23 cellular contexts compared by ENCODE assay signal in the genomic region with DNA sequence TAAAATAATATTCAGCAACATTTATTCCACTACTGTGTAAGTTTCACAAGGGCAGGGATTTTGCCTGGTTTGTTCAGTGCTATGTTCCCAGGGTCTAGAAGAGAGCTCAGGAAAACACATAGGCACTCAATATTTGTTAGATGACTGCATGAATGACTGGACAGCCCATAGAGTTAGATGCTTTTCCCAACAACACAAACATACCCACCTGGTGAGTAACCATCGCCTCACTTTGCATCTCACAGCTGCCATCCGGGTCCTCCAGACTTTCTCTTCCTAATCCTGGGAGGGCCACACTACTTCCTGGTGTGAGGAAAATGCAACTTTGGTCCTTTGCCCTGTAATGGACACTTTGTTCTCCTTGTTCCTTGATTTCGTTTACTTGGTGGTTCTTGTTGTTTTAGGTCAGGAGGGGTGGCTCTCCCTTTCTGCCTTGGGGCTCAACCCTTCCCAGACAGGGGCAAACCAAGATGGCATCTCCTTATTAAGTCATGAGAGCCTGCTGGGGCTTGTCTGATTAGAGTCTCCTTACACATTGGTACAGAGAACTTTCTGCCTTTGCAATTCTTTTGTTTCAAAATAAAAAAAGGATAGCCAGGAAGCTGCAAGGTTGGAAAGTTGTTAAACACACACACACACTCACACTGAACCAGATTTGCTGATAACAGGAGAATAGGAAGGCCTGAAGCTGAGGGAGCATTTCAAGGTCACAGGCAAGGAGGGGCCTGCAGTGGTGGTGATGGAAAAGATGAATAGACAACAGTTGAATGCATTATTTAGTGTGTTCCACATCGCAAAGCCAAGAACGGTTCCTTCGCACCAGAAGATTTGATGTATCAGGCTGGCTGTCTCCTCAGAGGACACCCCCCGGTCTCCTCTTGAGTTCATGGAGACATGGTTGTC.
A peak's percentile ranks its signal among the peaks of the same experiment; 100 is the strongest.
DNase-seq lines count a peak whose midpoint lies in the region; ATAC-seq, FAIRE-seq and TF ChIP-seq lines count a peak whose summit lies in the region.
"Had no signal": no experiment of that assay in that cellular context is flagged by ENCODE, and none has a peak within 500 bp of the region (broad histone marks: within the 10 kb centered on the region; RNA-seq: fewer than 3 reads in every experiment).

No MANE protein-coding gene starts in this region.

- H2AFZ ChIP-seq in mammary epithelial cell (ENCODE audit: low read depth, low read length): peak overlapping the region; percentile 68
- H2AFZ ChIP-seq in K562 (ENCODE audit: low read depth, low read length): no peak overlapping the region

- TF ChIP-seq CTCF in mammary epithelial cell (conservative IDR thresholded peaks at IDR 0.05 in 1 of 2, IDR thresholded peaks at IDR 0.05 in 1 of 2; ENCODE audit: extremely low read depth in 1 of 2, insufficient read depth in 1 of 2, low read depth in 1 of 2, low read length in 2 of 2) (no peak), breast epithelium (IDR thresholded peaks at IDR 0.05) (no peak), K562 (IDR thresholded peaks at IDR 0.05 in 2 of 3, conservative IDR thresholded peaks at IDR 0.05 in 1 of 3; ENCODE audit: insufficient read depth in 2 of 3, low read depth in 1 of 3, low read length in 3 of 3) (no peak), mesothelial cell of epicardium (IDR thresholded peaks at IDR 0.05; ENCODE audit: unreplicated experiment) (no peak), type B pancreatic cell (conservative IDR thresholded peaks at IDR 0.05) (no peak), right atrium auricular region (IDR thresholded peaks at IDR 0.05) (no peak)

- H4K20me1 ChIP-seq in mammary epithelial cell (ENCODE audit: insufficient read depth, low read length) (no peaks in the 10 kb centered on the region), K562 (replicated peaks; ENCODE audit: control insufficient read depth, insufficient read depth, low read length) (no peaks in the 10 kb centered on the region)

- H3K4me2 ChIP-seq in mammary epithelial cell (ENCODE audit: insufficient read depth, low read depth, low read length) (peak overlapping the region; percentile 6), K562 (ENCODE audit: insufficient read depth, low read length) (no peak overlapping the region)

- in situ Hi-C loops in mammary epithelial cell (cut with MboI; ENCODE audit: low sequenced_read_pairs in 2 of 2): loop anchor here in 1 of 2 donors (25.0 kb wide), 1 partner anchor 230 kb away; no protein-coding TSS in a partner anchor
- in situ Hi-C loops in K562 (cut with MboI): no loop called here

- no peaks in the 10 kb centered on the region for H3K79me2 ChIP-seq in mammary epithelial cell (ENCODE audit: insufficient read depth, low read length)
- no peaks in the 10 kb centered on the region for H3K79me2 ChIP-seq in K562 (ENCODE audit: control insufficient read depth, insufficient read depth, low read length)

- dilution Hi-C loops in mammary epithelial cell (cut with HindIII; ENCODE audit: low sequenced_read_pairs): no loop called here

- H3K9me3 ChIP-seq in mammary epithelial cell (replicated peaks; ENCODE audit: insufficient read depth, low read length) (no peaks in the 10 kb centered on the region), breast epithelium (no peaks in the 10 kb centered on the region), K562 (replicated peaks; ENCODE audit: control insufficient read depth, insufficient read depth, low read depth, low read length) (no peaks in the 10 kb centered on the region), right atrium auricular region (no peaks in the 10 kb centered on the region)
- H3K9me3 ChIP-seq: gastrocnemius medialis had no signal

- H3K9me3 Mint-ChIP-seq in mesothelial cell of epicardium: peaks cover 30% of the 10 kb centered on the region
- H3K9me3 Mint-ChIP-seq in type B pancreatic cell: peaks cover 11% of the 10 kb centered on the region
- H3K9me3 Mint-ChIP-seq: activated CD4-positive, alpha-beta memory T cell treated with anti-CD3 and anti-CD28 coated beads for 36 hours; activated naive CD4-positive, alpha-beta T cell treated with anti-CD3 and anti-CD28 coated beads for 36 hours; activated T-helper 1 cell treated with anti-CD3 and anti-CD28 coated beads, Interleukin-12 subunit alpha, Interleukin-12 subunit beta, Interleukin-2, Interleukin-4 antibody, amounts not matched to agents 30 ng/mL and 10 ng/mL and 1 ng/mL, durations not matched to agents 14 hours and 24 hours and 36 hours; memory B cell had no signal

- POLR2A ChIA-PET in K562 (lab: Yijun Ruan, JAX): no interaction called here

- FAIRE-seq in K562 (lab: Jason Lieb, UNC): no peak
- FAIRE-seq: urothelium cell line had no signal

- peak overlapping the region; percentile 31 for H3K27ac ChIP-seq in mammary epithelial cell (ENCODE audit: insufficient read depth, low read depth, low read length)
- H3K27ac ChIP-seq in breast epithelium: no peak overlapping the region
- no peak overlapping the region for H3K27ac ChIP-seq in K562 (ENCODE audit: extremely low read depth, low read depth, low read length)
- H3K27ac ChIP-seq in right atrium auricular region: no peak overlapping the region
- H3K27ac ChIP-seq: gastrocnemius medialis had no signal

- intact Hi-C loops in mammary epithelial cell (cut with micrococcal nuclease): loop anchor here (1.0 kb wide), 1 partner anchor 157 kb away; no protein-coding TSS in a partner anchor
- intact Hi-C loops in breast epithelium (cut with DNase I; ENCODE audit: low total_unique reads): no loop called here
- intact Hi-C loops in K562 (cut with micrococcal nuclease): loop anchor here (10.0 kb wide), 1 partner anchor 63 kb away; no protein-coding TSS in a partner anchor
- intact Hi-C loops in cardiac septum (cut with DNase I): no loop called here

- H3K4me3 Mint-ChIP-seq in mesothelial cell of epicardium (no peak overlapping the region), type B pancreatic cell (no peak overlapping the region)
- H3K4me3 Mint-ChIP-seq: activated CD4-positive, alpha-beta memory T cell treated with anti-CD3 and anti-CD28 coated beads for 36 hours; activated naive CD4-positive, alpha-beta T cell treated with anti-CD3 and anti-CD28 coated beads for 36 hours; activated T-helper 1 cell treated with anti-CD3 and anti-CD28 coated beads, Interleukin-12 subunit alpha, Interleukin-12 subunit beta, Interleukin-2, Interleukin-4 antibody, amounts not matched to agents 30 ng/mL and 10 ng/mL and 1 ng/mL, durations not matched to agents 14 hours and 24 hours and 36 hours; CD4-positive, CD25-positive, alpha-beta regulatory T cell; memory B cell had no signal

- DNase-seq in mammary epithelial cell: peak; percentile 70
- no peak for DNase-seq in breast epithelium (ENCODE audit: low spot score in 2 of 2)
- DNase-seq in K562 (ENCODE audit: extremely low read depth in 1 of 4, low spot score in 3 of 4): no peak
- no peak for DNase-seq in mesothelial cell of epicardium (ENCODE audit: low spot score in 2 of 2, unreplicated experiment in 2 of 2)
- no peak for DNase-seq in type B pancreatic cell (ENCODE audit: extremely low spot score, unreplicated experiment)
- no peak for DNase-seq in cardiac septum (ENCODE audit: low spot score)
- DNase-seq in right atrium auricular region (ENCODE audit: low spot score): no peak
- DNase-seq in hippocampal formation (lab: John Stamatoyannopoulos, UW): no peak
- DNase-seq: activated CD4-positive, alpha-beta memory T cell treated with anti-CD3 and anti-CD28 coated beads for 36 hours; activated CD4-positive, alpha-beta T cell treated with anti-CD3 and anti-CD28 coated beads for 1 hour; activated naive CD4-positive, alpha-beta T cell treated with anti-CD3 and anti-CD28 coated beads for 36 hours; AML-193; CD4-positive, CD25-positive, alpha-beta regulatory T cell; gastrocnemius medialis; NCI-H1092 treated with DMSO at 0.1 percent for 48 hours; NCI-H187; NCI-H526 treated with DMSO at 0.1 percent for 48 hours; SHP77 treated with DMSO at 0.1 percent for 48 hours; stimulated activated naive CD4-positive, alpha-beta T cell treated with Interleukin-2 at 50 U/mL for 16 hours; T-helper 2 cell had no signal

- H3K27ac Mint-ChIP-seq in mesothelial cell of epicardium (peak overlapping the region; percentile 5), type B pancreatic cell (peak overlapping the region; percentile 21)
- H3K27ac Mint-ChIP-seq: activated CD4-positive, alpha-beta memory T cell treated with anti-CD3 and anti-CD28 coated beads for 36 hours; activated naive CD4-positive, alpha-beta T cell treated with anti-CD3 and anti-CD28 coated beads for 36 hours; activated T-helper 1 cell treated with anti-CD3 and anti-CD28 coated beads, Interleukin-12 subunit alpha, Interleukin-12 subunit beta, Interleukin-2, Interleukin-4 antibody, amounts not matched to agents 30 ng/mL and 10 ng/mL and 1 ng/mL, durations not matched to agents 14 hours and 24 hours and 36 hours; CD4-positive, CD25-positive, alpha-beta regulatory T cell; memory B cell had no signal

- WGBS in mammary epithelial cell (ENCODE audit: low coverage, missing lambda C conversion rate): 51% methylated on average over 7 of the region's 7 CpGs
- WGBS in K562 (ENCODE audit: insufficient coverage, low coverage, missing lambda C conversion rate): 19% methylated on average over 7 of the region's 7 CpGs

- TF ChIP-seq EP300 in K562 (IDR thresholded peaks at IDR 0.05; ENCODE audit: low read length): no peak

- H3K36me3 Mint-ChIP-seq in mesothelial cell of epicardium: no peaks in the 10 kb centered on the region
- H3K36me3 Mint-ChIP-seq in type B pancreatic cell: no peaks in the 10 kb centered on the region
- H3K36me3 Mint-ChIP-seq: activated CD4-positive, alpha-beta memory T cell treated with anti-CD3 and anti-CD28 coated beads for 36 hours; CD4-positive, CD25-positive, alpha-beta regulatory T cell; memory B cell had no signal

- no peaks in the 10 kb centered on the region for H3K27me3 Mint-ChIP-seq in mesothelial cell of epicardium (ENCODE audit: low read depth)
- H3K27me3 Mint-ChIP-seq in type B pancreatic cell: no peaks in the 10 kb centered on the region
- H3K27me3 Mint-ChIP-seq: activated CD4-positive, alpha-beta memory T cell treated with anti-CD3 and anti-CD28 coated beads for 36 hours had no signal

- H3K9ac ChIP-seq in mammary epithelial cell (ENCODE audit: insufficient read depth, low read length) (no peak overlapping the region), K562 (ENCODE audit: insufficient read depth in 1 of 2, low read depth in 2 of 2, low read length in 2 of 2) (no peak overlapping the region)

- H3K9me1 ChIP-seq in K562 (ENCODE audit: control insufficient read depth, insufficient read depth, low read length): no peaks in the 10 kb centered on the region

- H3K27me3 ChIP-seq in mammary epithelial cell (ENCODE audit: insufficient read depth, low read length) (no peaks in the 10 kb centered on the region), breast epithelium (peaks cover 0 to 32% of the 10 kb centered on the region in 2 donors), K562 (ENCODE audit: control insufficient read depth in 2 of 2, insufficient read depth in 2 of 2, low read length in 2 of 2) (no peaks in the 10 kb centered on the region), right atrium auricular region (no peaks in the 10 kb centered on the region)
- H3K27me3 ChIP-seq: gastrocnemius medialis had no signal

- TF ChIP-seq POLR2A in breast epithelium (IDR thresholded peaks at IDR 0.05) (no peak), K562 (conservative IDR thresholded peaks at IDR 0.05) (no peak)

- CTCF ChIA-PET in mammary epithelial cell (lab: Charles Lee; ENCODE audit: low non-redundant PET): interaction anchor here (0.6 kb wide), 1 partner anchor 162 kb away, joined by 6 read pairs; no protein-coding TSS in a partner anchor
- CTCF ChIA-PET in K562 (lab: Yijun Ruan, JAX; ENCODE audit: low intra/inter-chr PET ratio): no interaction called here

- H3K4me1 Mint-ChIP-seq in mesothelial cell of epicardium: peaks cover 19% of the 10 kb centered on the region
- H3K4me1 Mint-ChIP-seq in type B pancreatic cell (ENCODE audit: unreplicated experiment): peaks cover 13% of the 10 kb centered on the region
- H3K4me1 Mint-ChIP-seq: CD4-positive, CD25-positive, alpha-beta regulatory T cell; memory B cell had no signal

- ATAC-seq in K562: no peak
- ATAC-seq: gastrocnemius medialis had no signal

- no TSS peak for BruUV-seq in mammary epithelial cell (replicated peaks; lab: Mats Ljungman, UMichigan)
- no TSS peak for BruUV-seq in K562 (replicated peaks; lab: Mats Ljungman, UMichigan)

- TF ChIP-seq RAD21 in K562 (CRISPR knock-in tag; conservative IDR thresholded peaks at IDR 0.05 in 1 of 2, IDR thresholded peaks at IDR 0.05 in 1 of 2): no peak

- H3K36me3 ChIP-seq in mammary epithelial cell (ENCODE audit: insufficient read depth, low read length) (no peaks in the 10 kb centered on the region), breast epithelium (no peaks in the 10 kb centered on the region), K562 (ENCODE audit: control insufficient read depth, insufficient read depth, low read length) (no peaks in the 10 kb centered on the region), right atrium auricular region (no peaks in the 10 kb centered on the region)
- H3K36me3 ChIP-seq: gastrocnemius medialis had no signal

- H3K4me1 ChIP-seq in mammary epithelial cell (ENCODE audit: insufficient read depth, low read length) (peaks cover 5% of the 10 kb centered on the region), breast epithelium (no peaks in the 10 kb centered on the region), K562 (replicated peaks in 1 of 2; ENCODE audit: control insufficient read depth in 2 of 2, insufficient read depth in 2 of 2, low read length in 2 of 2) (peaks cover 0 to 1% of the 10 kb centered on the region in 2 experiments; a peak in 2 of 5 replicates), right atrium auricular region (no peaks in the 10 kb centered on the region)
- H3K4me1 ChIP-seq: gastrocnemius medialis had no signal

- H3K4me3 ChIP-seq in mammary epithelial cell (replicated peaks in 1 of 3; ENCODE audit: insufficient read depth in 1 of 3, low read depth in 2 of 3, low read length in 3 of 3): no peak overlapping the region
- no peak overlapping the region for H3K4me3 ChIP-seq in breast epithelium
- no peak overlapping the region for H3K4me3 ChIP-seq in K562
- no peak overlapping the region for H3K4me3 ChIP-seq in right atrium auricular region
- H3K4me3 ChIP-seq: gastrocnemius medialis had no signal

Comparison
In these comparisons a context has a peak if more than half of its experiments do, and no peak if none do; other contexts are left out.
1. intact Hi-C loops: an anchor here in mammary epithelial cell (1.0 kb wide) and K562 (10.0 kb wide); none called in breast epithelium and cardiac septum.